ENCODE assay signal across 25 cellular contexts in genomic region chr11:4211991-4212390, GRCh38.
DNase-seq lines count a peak whose midpoint lies in the region; ATAC-seq and TF ChIP-seq lines count a peak whose summit lies in the region.
"Had no signal": no experiment of that assay in that cellular context is flagged by ENCODE, and none has a peak within 500 bp of the region (broad histone marks: within the 10 kb centered on the region; RNA-seq: fewer than 3 reads in every experiment).

No MANE protein-coding gene starts in this region.

- no peak overlapping the region for H3K18ac ChIP-seq in IMR-90 (ENCODE audit: low read depth, low read length)

- H3K9ac ChIP-seq in ES-I3 (ENCODE audit: low read depth, low read length) (peak overlapping the region; percentile 25; the same call in 1 of the 2 replicates), IMR-90 (ENCODE audit: low read depth, low read length) (no peak overlapping the region), fibroblast of lung (ENCODE audit: insufficient read depth, low read length) (no peak overlapping the region)

- no peak overlapping the region for H3K14ac ChIP-seq in IMR-90 (replicated peaks; ENCODE audit: low read depth, low read length)

- no peak overlapping the region for H3K23ac ChIP-seq in IMR-90 (ENCODE audit: low read depth, low read length)

- DNase-seq in IMR-90, result no peak
- DNase-seq in fibroblast of lung (ENCODE audit: low read depth in 2 of 2), result no peak
- DNase-seq in mesothelial cell of epicardium (ENCODE audit: low spot score in 2 of 2, unreplicated experiment in 2 of 2), result no peak
- DNase-seq in ACHN, result no peak
- DNase-seq in activated CD4-positive, CD25-positive, alpha-beta regulatory T cell treated with anti-CD3 and anti-CD28 coated beads, Interleukin-2, amount 50 U/mL, for 72 hours, result no peak
- no peak for DNase-seq in activated T-cell treated with anti-CD3 and anti-CD28 coated beads, Interleukin-2, amount 50 U/mL, for 4 hours
- DNase-seq: activated CD8-positive, alpha-beta memory T cell treated with anti-CD3 and anti-CD28 coated beads, Interleukin-2, amount 10 ng/mL, durations not matched to agents 7 days and 5 days; activated naive CD4-positive, alpha-beta T cell treated with Interleukin-2 at 50 U/mL for 16 hours; colonic mucosa; DMS79; esophagus squamous epithelium; HFFc6; NCI-H1092 treated with DMSO at 0.1 percent for 48 hours; NCI-H187 treated with DMSO at 0.1 percent for 48 hours; NCI-H2171 treated with DMSO at 0.1 percent for 48 hours; NCI-H510A treated with DMSO at 0.1 percent for 48 hours; right lobe of liver; stimulated activated CD4-positive, alpha-beta T cell treated with anti-CD3 and anti-CD28 coated beads, Interleukin-4, amount 100 ng/mL, for 4 hours; substantia nigra; upper lobe of right lung had no signal

- no peak overlapping the region for H3K56ac ChIP-seq in IMR-90 (ENCODE audit: extremely low read depth, insufficient read depth, low read length)

- no peak overlapping the region for H2BK20ac ChIP-seq in IMR-90 (ENCODE audit: low read depth, low read length)

- TF ChIP-seq POLR2A in IMR-90 (IDR thresholded peaks at IDR 0.05; ENCODE audit: low read depth, low read length), result no peak

- H3K36me3 ChIP-seq in ES-I3 (ENCODE audit: insufficient read depth, low read length) (no peaks in the 10 kb centered on the region), IMR-90 (ENCODE audit: control insufficient read depth, insufficient read depth, low read length) (no peaks in the 10 kb centered on the region), fibroblast of lung (ENCODE audit: control insufficient read depth, insufficient read depth, low read length) (no peaks in the 10 kb centered on the region)
- H3K36me3 ChIP-seq: colonic mucosa, esophagus squamous epithelium, right lobe of liver, upper lobe of right lung had no signal

- POLR2A ChIA-PET in IMR-90 (lab: Charles Lee; ENCODE audit: unreplicated experiment), result no interaction called here

- dilution Hi-C loops in IMR-90 (cut with HindIII; ENCODE audit: low sequenced_read_pairs, unreplicated experiment), result no loop called here

- no peak overlapping the region for H3K27ac ChIP-seq in IMR-90 (ENCODE audit: insufficient read depth, low read length)
- H3K27ac ChIP-seq in fibroblast of lung (ENCODE audit: insufficient read depth, low read length), result no peak overlapping the region
- H3K27ac ChIP-seq: colonic mucosa, esophagus squamous epithelium, right lobe of liver, upper lobe of right lung had no signal

- no peak overlapping the region for H3K27ac Mint-ChIP-seq in mesothelial cell of epicardium
- H3K27ac Mint-ChIP-seq: activated CD8-positive, alpha-beta memory T cell treated with anti-CD3 and anti-CD28 coated beads, Interleukin-2, amount 10 ng/mL, durations not matched to agents 7 days and 5 days; HFFc6; stimulated activated memory B cell treated with anti-CD40 and anti-IgM and Interleukin-4, amounts not matched to agents 10 μg/mL and 1 μg/mL and 100 μg/mL, for 72 hours; T-helper 2 cell treated with Interferon-gamma antibody and Interleukin-4, amounts not matched to agents 5 μg/mL and 100 μg/mL, for 36 hours had no signal

- H3K4ac ChIP-seq in IMR-90 (ENCODE audit: low read depth, low read length), result no peak overlapping the region

- H3K27me3 ChIP-seq in IMR-90 (ENCODE audit: control insufficient read depth, insufficient read depth, low read length), result peaks cover 12% of the 10 kb centered on the region
- peaks cover 9% of the 10 kb centered on the region for H3K27me3 ChIP-seq in fibroblast of lung (ENCODE audit: control insufficient read depth, insufficient read depth, low read length)
- H3K27me3 ChIP-seq: right lobe of liver had no signal

- H4K20me1 ChIP-seq in IMR-90 (ENCODE audit: insufficient read depth, low read length), result no peaks in the 10 kb centered on the region
- no peaks in the 10 kb centered on the region for H4K20me1 ChIP-seq in fibroblast of lung (ENCODE audit: control insufficient read depth, extremely low read depth, insufficient read depth, low read length)

- H4K8ac ChIP-seq in IMR-90 (ENCODE audit: low read depth in 2 of 2, low read length in 2 of 2), result no peak overlapping the region

- peak overlapping the region; percentile 54 for H3K4me3 Mint-ChIP-seq in mesothelial cell of epicardium
- no peak overlapping the region for H3K4me3 Mint-ChIP-seq in activated T-cell treated with anti-CD3 and anti-CD28 coated beads, Interleukin-2, amount 50 U/mL, for 4 hours
- H3K4me3 Mint-ChIP-seq: activated CD8-positive, alpha-beta memory T cell treated with anti-CD3 and anti-CD28 coated beads, Interleukin-2, amount 10 ng/mL, durations not matched to agents 7 days and 5 days; HFFc6; neural crest cell; stimulated activated memory B cell treated with anti-CD40 and anti-IgM and Interleukin-4, amounts not matched to agents 10 μg/mL and 1 μg/mL and 100 μg/mL, for 72 hours; T-helper 2 cell treated with Interferon-gamma antibody and Interleukin-4, amounts not matched to agents 5 μg/mL and 100 μg/mL, for 36 hours had no signal

- no peak overlapping the region for H2BK15ac ChIP-seq in IMR-90 (ENCODE audit: low read depth, low read length)

- WGBS in IMR-90 (ENCODE audit: extremely low coverage in 2 of 2, insufficient read length in 1 of 2), 2 experiments, result no CpG with 5 or more reads among the region's 24 CpGs

- no peaks in the 10 kb centered on the region for H3K9me1 ChIP-seq in IMR-90 (ENCODE audit: insufficient read depth, low read length)

- in situ Hi-C loops in IMR-90 (cut with MboI; ENCODE audit: low sequenced_read_pairs), result no loop called here
- in situ Hi-C loops in ACHN (cut with HindIII; ENCODE audit: low pct_ligation_motif_present, low pct_unique_long_range_greater_than_20kb, low sequenced_read_pairs), result no loop called here

- H2BK120ac ChIP-seq in IMR-90 (ENCODE audit: low read depth, low read length), result no peak overlapping the region

- no peak overlapping the region for H4K5ac ChIP-seq in IMR-90 (ENCODE audit: low read depth, low read length)

- no peaks in the 10 kb centered on the region for H3K79me1 ChIP-seq in IMR-90 (ENCODE audit: low read depth in 1 of 2, low read length in 2 of 2)

- no peak for TF ChIP-seq RAD21 in IMR-90 (IDR thresholded peaks at IDR 0.05; ENCODE audit: low read length)

- intact Hi-C loops in IMR-90 (cut with micrococcal nuclease), result no loop called here

- no peak overlapping the region for H2BK5ac ChIP-seq in IMR-90 (ENCODE audit: low read depth, low read length, poor library complexity, severe bottlenecking)

- ATAC-seq in IMR-90 (ENCODE audit: low read depth), result peak; percentile 37; the same call in 1 of the 2 replicates
- ATAC-seq in activated T-cell treated with anti-CD3 and anti-CD28 coated beads, Interleukin-2, amount 50 U/mL, for 4 hours, result no peak
- ATAC-seq in GM21367 (IDR thresholded peaks at IDR 0.05; ENCODE audit: unreplicated experiment), result no peak
- ATAC-seq: activated CD8-positive, alpha-beta memory T cell treated with anti-CD3 and anti-CD28 coated beads, Interleukin-2, amount 10 ng/mL, durations not matched to agents 7 days and 5 days; right lobe of liver; stimulated activated memory B cell treated with anti-CD40 and anti-IgM and Interleukin-4, amounts not matched to agents 10 μg/mL and 1 μg/mL and 100 μg/mL, for 72 hours; upper lobe of right lung had no signal

- H3K4me3 ChIP-seq in IMR-90 (ENCODE audit: insufficient read depth, low read depth, low read length) (no peak overlapping the region), fibroblast of lung (replicated peaks in 1 of 4; ENCODE audit: control extremely low read depth in 1 of 4, insufficient read depth in 1 of 4, low read depth in 3 of 4, low read length in 4 of 4) (no peak overlapping the region)
- H3K4me3 ChIP-seq: colonic mucosa, right lobe of liver, upper lobe of right lung had no signal

- no peaks in the 10 kb centered on the region for H3K36me3 Mint-ChIP-seq in mesothelial cell of epicardium
- no peaks in the 10 kb centered on the region for H3K36me3 Mint-ChIP-seq in activated T-cell treated with anti-CD3 and anti-CD28 coated beads, Interleukin-2, amount 50 U/mL, for 4 hours (ENCODE audit: insufficient read depth)
- H3K36me3 Mint-ChIP-seq: activated CD8-positive, alpha-beta memory T cell treated with anti-CD3 and anti-CD28 coated beads, Interleukin-2, amount 10 ng/mL, durations not matched to agents 7 days and 5 days; stimulated activated memory B cell treated with anti-CD40 and anti-IgM and Interleukin-4, amounts not matched to agents 10 μg/mL and 1 μg/mL and 100 μg/mL, for 72 hours had no signal

- H3K9me3 ChIP-seq in ES-I3 (ENCODE audit: control insufficient read depth, insufficient read depth, low read length) (no peaks in the 10 kb centered on the region), IMR-90 (ENCODE audit: control insufficient read depth, insufficient read depth, low read length) (no peaks in the 10 kb centered on the region), fibroblast of lung (ENCODE audit: control insufficient read depth, insufficient read depth, low read depth, low read length) (no peaks in the 10 kb centered on the region)
- H3K9me3 ChIP-seq: colonic mucosa, esophagus squamous epithelium, right lobe of liver, upper lobe of right lung had no signal

- no peak overlapping the region for H2AK5ac ChIP-seq in IMR-90 (ENCODE audit: low read depth, low read length)

- H3K27me3 Mint-ChIP-seq in mesothelial cell of epicardium (ENCODE audit: low read depth), result peaks cover 26% of the 10 kb centered on the region
- peaks cover 23% of the 10 kb centered on the region for H3K27me3 Mint-ChIP-seq in activated T-cell treated with anti-CD3 and anti-CD28 coated beads, Interleukin-2, amount 50 U/mL, for 4 hours (ENCODE audit: low read depth)

- BruUV-seq in IMR-90 (replicated peaks; lab: Mats Ljungman, UMichigan), result no TSS peak

- CTCF ChIA-PET in IMR-90 (lab: Yijun Ruan, JAX), result no interaction called here

- peaks cover 13% of the 10 kb centered on the region for H3K4me1 Mint-ChIP-seq in mesothelial cell of epicardium
- H3K4me1 Mint-ChIP-seq in activated T-cell treated with anti-CD3 and anti-CD28 coated beads, Interleukin-2, amount 50 U/mL, for 4 hours (ENCODE audit: low read depth), result no peaks in the 10 kb centered on the region
- H3K4me1 Mint-ChIP-seq: activated CD8-positive, alpha-beta memory T cell treated with anti-CD3 and anti-CD28 coated beads, Interleukin-2, amount 10 ng/mL, durations not matched to agents 7 days and 5 days; stimulated activated memory B cell treated with anti-CD40 and anti-IgM and Interleukin-4, amounts not matched to agents 10 μg/mL and 1 μg/mL and 100 μg/mL, for 72 hours had no signal

- no peak overlapping the region for H3K4me2 ChIP-seq in IMR-90 (ENCODE audit: low read depth, low read length)
- H3K4me2 ChIP-seq in fibroblast of lung (ENCODE audit: extremely low read depth, insufficient read depth, low read length), result peak overlapping the region; percentile 11

- H3K79me2 ChIP-seq in fibroblast of lung (ENCODE audit: control insufficient read depth, insufficient read depth, low read length), result no peaks in the 10 kb centered on the region

- H2AK9ac ChIP-seq in IMR-90 (replicated peaks; ENCODE audit: low read depth, low read length, poor library complexity), result no peak overlapping the region

- H4K91ac ChIP-seq in IMR-90 (ENCODE audit: insufficient read depth, low read depth, low read length), result no peak overlapping the region

- peaks cover 3% of the 10 kb centered on the region for H3K9me3 Mint-ChIP-seq in mesothelial cell of epicardium
- H3K9me3 Mint-ChIP-seq in activated T-cell treated with anti-CD3 and anti-CD28 coated beads, Interleukin-2, amount 50 U/mL, for 4 hours, result no peaks in the 10 kb centered on the region
- H3K9me3 Mint-ChIP-seq: HFFc6; stimulated activated memory B cell treated with anti-CD40 and anti-IgM and Interleukin-4, amounts not matched to agents 10 μg/mL and 1 μg/mL and 100 μg/mL, for 72 hours; T-helper 2 cell treated with Interferon-gamma antibody and Interleukin-4, amounts not matched to agents 5 μg/mL and 100 μg/mL, for 36 hours had no signal

- H3K4me1 ChIP-seq in ES-I3 (ENCODE audit: insufficient read depth, low read length) (no peaks in the 10 kb centered on the region; the same call in 1 of the 2 replicates), IMR-90 (ENCODE audit: control insufficient read depth, insufficient read depth, low read length) (no peaks in the 10 kb centered on the region), fibroblast of lung (ENCODE audit: control insufficient read depth, extremely low read depth, insufficient read depth, low read length) (no peaks in the 10 kb centered on the region)
- H3K4me1 ChIP-seq: colonic mucosa, esophagus squamous epithelium, right lobe of liver, upper lobe of right lung had no signal

- TF ChIP-seq CTCF in IMR-90 (conservative IDR thresholded peaks at IDR 0.05; ENCODE audit: low read depth, low read length) (no peak), fibroblast of lung (conservative IDR thresholded peaks at IDR 0.05 in 1 of 2, IDR thresholded peaks at IDR 0.05 in 1 of 2; ENCODE audit: low read depth in 1 of 2, low read length in 2 of 2) (no peak), mesothelial cell of epicardium (IDR thresholded peaks at IDR 0.05; ENCODE audit: unreplicated experiment) (no peak)

- H2AFZ ChIP-seq in IMR-90 (replicated peaks; ENCODE audit: low read length, poor library complexity), result no peak overlapping the region
- no peak overlapping the region for H2AFZ ChIP-seq in fibroblast of lung (ENCODE audit: low read length)
